In genomic region chr16:71709231-71709781, GRCh38 we compare ENCODE assay signal across 15 cellular contexts. TPM values are rescaled to one million over a fixed set of nuclear protein-coding genes. Genes with fewer than 3 reads are reported as not detected.
DNase-seq lines count a peak whose midpoint lies in the region; ATAC-seq and TF ChIP-seq lines count a peak whose summit lies in the region.
"Had no signal": no experiment of that assay in that cellular context is flagged by ENCODE, and none has a peak within 500 bp of the region (broad histone marks: within the 10 kb centered on the region; RNA-seq: fewer than 3 reads in every experiment).

No MANE protein-coding gene starts in this region.

- peak overlapping the region; percentile 32 for H3K18ac ChIP-seq in mesendoderm (ENCODE audit: low read length)

- CTCF ChIA-PET in activated CD8-positive, alpha-beta T cell treated with anti-CD3 and anti-CD28 coated beads, Interleukin-2, amount 10 ng/mL, durations not matched to agents 7 days and 5 days (lab: Charles Lee) = no interaction called here

- H3K23ac ChIP-seq in mesendoderm (ENCODE audit: low read length) = no peak overlapping the region

- TF ChIP-seq CTCF in AG09319 (IDR thresholded peaks at IDR 0.05; ENCODE audit: low read depth, low read length) (no peak), endodermal cell (conservative IDR thresholded peaks at IDR 0.05) (no peak)

- H2AK5ac ChIP-seq in mesendoderm (ENCODE audit: low read length) = no peak overlapping the region

- no peaks in the 10 kb centered on the region for H3K27me3 Mint-ChIP-seq in endodermal cell (ENCODE audit: insufficient read depth)
- H3K27me3 Mint-ChIP-seq in activated CD8-positive, alpha-beta T cell treated with anti-CD3 and anti-CD28 coated beads, Interleukin-2, amount 10 ng/mL, durations not matched to agents 7 days and 5 days (ENCODE audit: low read depth) = no peaks in the 10 kb centered on the region
- no peaks in the 10 kb centered on the region for H3K27me3 Mint-ChIP-seq in T-helper 2 cell treated with Interferon-gamma antibody and Interleukin-4, amounts not matched to agents 5 μg/mL and 100 μg/mL, for 36 hours (ENCODE audit: low read depth)
- H3K27me3 Mint-ChIP-seq: activated naive CD4-positive, alpha-beta T cell treated with anti-CD3 and anti-CD28 coated beads, Interleukin-2, amount 50 U/mL, for 24 hours; CD8-positive, alpha-beta memory T cell had no signal

- peaks cover 3% of the 10 kb centered on the region for H3K79me1 ChIP-seq in mesendoderm (ENCODE audit: low read length)

- H3K4me3 ChIP-seq in endodermal cell (ENCODE audit: low read length) = no peak overlapping the region
- H3K4me3 ChIP-seq in mesendoderm (ENCODE audit: low read length) = no peak overlapping the region
- H3K4me3 ChIP-seq: MG63, right atrium auricular region had no signal

- POLR2A ChIA-PET in activated CD8-positive, alpha-beta T cell treated with anti-CD3 and anti-CD28 coated beads, Interleukin-2, amount 10 ng/mL, durations not matched to agents 7 days and 5 days (lab: Charles Lee) = no interaction called here

- no peaks in the 10 kb centered on the region for H3K27me3 ChIP-seq in endodermal cell (ENCODE audit: control insufficient read depth, insufficient read depth, low read length, poor library complexity, severe bottlenecking)
- no peaks in the 10 kb centered on the region for H3K27me3 ChIP-seq in mesendoderm (ENCODE audit: insufficient read depth, low read length, poor library complexity)
- H3K27me3 ChIP-seq: MG63, right atrium auricular region had no signal

- H2BK15ac ChIP-seq in mesendoderm (replicated peaks; ENCODE audit: low read depth) = no peak overlapping the region

- H3K27ac ChIP-seq in endodermal cell (ENCODE audit: low read depth, low read length) = no peak overlapping the region
- H3K27ac ChIP-seq in mesendoderm (ENCODE audit: low read depth, low read length) = peak overlapping the region; percentile 59
- H3K27ac ChIP-seq: right atrium auricular region had no signal

- H4K8ac ChIP-seq in mesendoderm (ENCODE audit: low read depth, low read length) = no peak overlapping the region

- no peak overlapping the region for H4K5ac ChIP-seq in mesendoderm (ENCODE audit: low read length)

- 92 to 100% methylated on average over 1 to 2 of the region's 2 CpGs for WGBS in endodermal cell (ENCODE audit: insufficient coverage in 1 of 2, insufficient read length in 1 of 2), 2 experiments
- WGBS in mesendoderm (ENCODE audit: extremely low coverage, insufficient coverage, low lambda C conversion rate) = no CpG with 5 or more reads among the region's 2 CpGs

- peaks cover 8% of the 10 kb centered on the region for H3K79me2 ChIP-seq in mesendoderm (ENCODE audit: control insufficient read depth, insufficient read depth, low read length)

- no peak overlapping the region for H3K4me2 ChIP-seq in mesendoderm (ENCODE audit: low read length)

- H3K4me3 Mint-ChIP-seq in endodermal cell = no peak overlapping the region
- no peak overlapping the region for H3K4me3 Mint-ChIP-seq in activated CD8-positive, alpha-beta T cell treated with anti-CD3 and anti-CD28 coated beads, Interleukin-2, amount 10 ng/mL, durations not matched to agents 7 days and 5 days
- H3K4me3 Mint-ChIP-seq in T-helper 2 cell treated with Interferon-gamma antibody and Interleukin-4, amounts not matched to agents 5 μg/mL and 100 μg/mL, for 36 hours = no peak overlapping the region
- H3K4me3 Mint-ChIP-seq: activated naive CD4-positive, alpha-beta T cell treated with anti-CD3 and anti-CD28 coated beads, Interleukin-2, amount 50 U/mL, for 24 hours; CD8-positive, alpha-beta memory T cell had no signal

- H3K36me3 ChIP-seq in endodermal cell (ENCODE audit: control insufficient read depth, insufficient read depth, low read length) (no peaks in the 10 kb centered on the region), mesendoderm (ENCODE audit: control insufficient read depth, insufficient read depth, low read length) (no peaks in the 10 kb centered on the region)
- H3K36me3 ChIP-seq: right atrium auricular region had no signal

- DNase-seq in AG09319 (ENCODE audit: extremely low read depth, low read depth) (peak; percentile 32), LHCN-M2 (ENCODE audit: low read depth) (peak; percentile 78), endodermal cell (no peak), mesendoderm (peak; percentile 28), C1 segment of cervical spinal cord (lab: John Stamatoyannopoulos, UW) (no peak)
- no peak for DNase-seq in activated CD8-positive, alpha-beta T cell treated with anti-CD3 and anti-CD28 coated beads, Interleukin-2, amount 10 ng/mL, durations not matched to agents 7 days and 5 days
- no peak for DNase-seq in T-helper 2 cell treated with Interferon-gamma antibody and Interleukin-4, amounts not matched to agents 5 μg/mL and 100 μg/mL, for 36 hours (ENCODE audit: low spot score)
- DNase-seq: activated CD4-positive, alpha-beta T cell treated with anti-CD3 and anti-CD28 coated beads, Interleukin-2, amount 50 U/mL, for 4 hours; CD8-positive, alpha-beta memory T cell; MG63; NCI-H524 treated with DMSO at 0.1 percent for 48 hours; SW 1271 had no signal

- H3K4me1 Mint-ChIP-seq in endodermal cell = peaks cover 44% of the 10 kb centered on the region
- H3K4me1 Mint-ChIP-seq in activated CD8-positive, alpha-beta T cell treated with anti-CD3 and anti-CD28 coated beads, Interleukin-2, amount 10 ng/mL, durations not matched to agents 7 days and 5 days (ENCODE audit: low read depth) = peaks cover 14% of the 10 kb centered on the region
- peaks cover 6% of the 10 kb centered on the region for H3K4me1 Mint-ChIP-seq in T-helper 2 cell treated with Interferon-gamma antibody and Interleukin-4, amounts not matched to agents 5 μg/mL and 100 μg/mL, for 36 hours (ENCODE audit: low read depth)
- H3K4me1 Mint-ChIP-seq: activated naive CD4-positive, alpha-beta T cell treated with anti-CD3 and anti-CD28 coated beads, Interleukin-2, amount 50 U/mL, for 24 hours had no signal

- H3K4me1 ChIP-seq in endodermal cell (ENCODE audit: control insufficient read depth, insufficient read depth, low read length) (peaks cover 6% of the 10 kb centered on the region), mesendoderm (ENCODE audit: control insufficient read depth, low read depth, low read length) (peaks cover 10% of the 10 kb centered on the region)
- H3K4me1 ChIP-seq: right atrium auricular region had no signal

- H3K9ac ChIP-seq in endodermal cell (ENCODE audit: extremely low read depth, low read length, poor library complexity, severe bottlenecking) (no peak overlapping the region), mesendoderm (ENCODE audit: low read length) (no peak overlapping the region)

- no peaks in the 10 kb centered on the region for H3K9me3 Mint-ChIP-seq in endodermal cell
- H3K9me3 Mint-ChIP-seq in activated CD8-positive, alpha-beta T cell treated with anti-CD3 and anti-CD28 coated beads, Interleukin-2, amount 10 ng/mL, durations not matched to agents 7 days and 5 days (ENCODE audit: insufficient read depth) = no peaks in the 10 kb centered on the region
- no peaks in the 10 kb centered on the region for H3K9me3 Mint-ChIP-seq in T-helper 2 cell treated with Interferon-gamma antibody and Interleukin-4, amounts not matched to agents 5 μg/mL and 100 μg/mL, for 36 hours
- H3K9me3 Mint-ChIP-seq: activated naive CD4-positive, alpha-beta T cell treated with anti-CD3 and anti-CD28 coated beads, Interleukin-2, amount 50 U/mL, for 24 hours; CD8-positive, alpha-beta memory T cell had no signal

- H3K9me3 ChIP-seq in endodermal cell (ENCODE audit: control insufficient read depth, low read length) = no peaks in the 10 kb centered on the region
- H3K9me3 ChIP-seq: MG63, right atrium auricular region had no signal

- no peak for ATAC-seq in activated CD8-positive, alpha-beta T cell treated with anti-CD3 and anti-CD28 coated beads, Interleukin-2, amount 10 ng/mL, durations not matched to agents 7 days and 5 days
- no peak for ATAC-seq in HG03439 (IDR thresholded peaks at IDR 0.05; ENCODE audit: unreplicated experiment)

- H3K4ac ChIP-seq in mesendoderm (ENCODE audit: low read depth, low read length) = no peak overlapping the region

- peaks cover 4% of the 10 kb centered on the region for H3K36me3 Mint-ChIP-seq in endodermal cell (ENCODE audit: low read depth)
- H3K36me3 Mint-ChIP-seq in activated CD8-positive, alpha-beta T cell treated with anti-CD3 and anti-CD28 coated beads, Interleukin-2, amount 10 ng/mL, durations not matched to agents 7 days and 5 days (ENCODE audit: low read depth) = peaks cover 2% of the 10 kb centered on the region
- peaks cover 2% of the 10 kb centered on the region for H3K36me3 Mint-ChIP-seq in T-helper 2 cell treated with Interferon-gamma antibody and Interleukin-4, amounts not matched to agents 5 μg/mL and 100 μg/mL, for 36 hours (ENCODE audit: low read depth)
- H3K36me3 Mint-ChIP-seq: activated naive CD4-positive, alpha-beta T cell treated with anti-CD3 and anti-CD28 coated beads, Interleukin-2, amount 50 U/mL, for 24 hours had no signal

- H2BK120ac ChIP-seq in mesendoderm (ENCODE audit: low read depth, low read length) = peak overlapping the region; percentile 24

- H3K56ac ChIP-seq in mesendoderm (ENCODE audit: low read length) = no peak overlapping the region

- H3K27ac Mint-ChIP-seq in endodermal cell = peak overlapping the region; percentile 8
- no peak overlapping the region for H3K27ac Mint-ChIP-seq in activated CD8-positive, alpha-beta T cell treated with anti-CD3 and anti-CD28 coated beads, Interleukin-2, amount 10 ng/mL, durations not matched to agents 7 days and 5 days
- no peak overlapping the region for H3K27ac Mint-ChIP-seq in T-helper 2 cell treated with Interferon-gamma antibody and Interleukin-4, amounts not matched to agents 5 μg/mL and 100 μg/mL, for 36 hours
- H3K27ac Mint-ChIP-seq: activated naive CD4-positive, alpha-beta T cell treated with anti-CD3 and anti-CD28 coated beads, Interleukin-2, amount 50 U/mL, for 24 hours; CD8-positive, alpha-beta memory T cell had no signal

- no peak overlapping the region for H2BK5ac ChIP-seq in mesendoderm (ENCODE audit: low read length)

RNA-seq across cellular contexts. Expression of gene PHLPP2, which starts 15.2 kb away (rescaled TPM):
- 9.3 and 10.3 TPM in 2 replicates for total RNA-seq in LHCN-M2 (2014; rRNA removed)
- polyA plus RNA-seq in LHCN-M2 (2012) = 2.9 TPM
- total RNA-seq in endodermal cell = 10 to 100 TPM; 12.4 to 12.8 TPM
- polyA plus RNA-seq in endodermal cell (2013, experiment 1 of 2) = 8.3 TPM
- polyA plus RNA-seq in endodermal cell (2013, experiment 2 of 2) = 7.9 TPM
- polyA plus RNA-seq in mesendoderm (2013, experiment 1 of 2) = 5.4 TPM
- 5.1 TPM for polyA plus RNA-seq in mesendoderm (2013, experiment 2 of 2)
- 1 to 10 TPM; 4.7 to 5.0 TPM for total RNA-seq in activated CD8-positive, alpha-beta T cell treated with anti-CD3 and anti-CD28 coated beads, Interleukin-2, amount 10 ng/mL, durations not matched to agents 7 days and 5 days

Comparison
In these comparisons a context has a peak if more than half of its experiments do, and no peak if none do; other contexts are left out.
1. DNase-seq: peak in AG09319 (single experiment), LHCN-M2 (single experiment) and mesendoderm (single experiment); none in endodermal cell (single experiment), activated CD8-positive, alpha-beta T cell treated with anti-CD3 and anti-CD28 coated beads, Interleukin-2, amount 10 ng/mL, durations not matched to agents 7 days and 5 days (single experiment), C1 segment of cervical spinal cord (0 of 14) and T-helper 2 cell treated with Interferon-gamma antibody and Interleukin-4, amounts not matched to agents 5 μg/mL and 100 μg/mL, for 36 hours (single experiment).